Comparison of ENCODE assay signal across 25 cellular contexts in the genomic region with DNA sequence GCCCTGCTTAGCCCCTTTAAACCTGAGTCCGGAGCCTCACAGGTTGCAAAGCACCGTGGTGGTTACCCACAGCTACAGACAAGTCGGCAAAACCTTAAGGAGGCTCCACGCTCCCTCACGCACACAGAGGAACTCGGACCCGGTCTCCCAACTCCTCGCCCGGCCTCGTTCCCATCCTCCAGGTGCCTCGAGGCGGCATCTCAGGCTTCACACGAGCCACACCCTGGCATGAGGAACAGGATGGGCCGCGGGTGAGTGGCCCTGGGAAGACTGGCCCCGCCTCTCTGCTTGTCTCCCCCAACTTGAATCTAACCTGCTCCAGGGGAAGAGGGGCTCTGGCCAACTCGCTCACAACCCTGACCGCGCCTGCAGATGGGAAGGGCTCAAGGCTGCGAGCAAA.
DNase-seq lines count a peak whose midpoint lies in the region; ATAC-seq and TF ChIP-seq lines count a peak whose summit lies in the region.
"Had no signal": no experiment of that assay in that cellular context is flagged by ENCODE, and none has a peak within 500 bp of the region (broad histone marks: within the 10 kb centered on the region; RNA-seq: fewer than 3 reads in every experiment).

No MANE protein-coding gene starts in this region.

- H3K36me3 ChIP-seq in testis (ENCODE audit: low read depth, missing control alignments) = no peaks in the 10 kb centered on the region
- H3K36me3 ChIP-seq: BE2C had no signal

- H3K9me3 Mint-ChIP-seq in activated CD8-positive, alpha-beta memory T cell treated with anti-CD3 and anti-CD28 coated beads, Interleukin-2, amount 10 ng/mL, durations not matched to agents 7 days and 5 days (ENCODE audit: low read depth) = peaks cover 3% of the 10 kb centered on the region
- H3K9me3 Mint-ChIP-seq in chondrocyte (ENCODE audit: low read depth) = peaks cover 6% of the 10 kb centered on the region

- peaks cover 18% of the 10 kb centered on the region for H3K36me3 Mint-ChIP-seq in activated CD8-positive, alpha-beta memory T cell treated with anti-CD3 and anti-CD28 coated beads, Interleukin-2, amount 10 ng/mL, durations not matched to agents 7 days and 5 days
- peaks cover 2% of the 10 kb centered on the region for H3K36me3 Mint-ChIP-seq in chondrocyte (ENCODE audit: low read depth)

- no peak overlapping the region for H3K4me3 Mint-ChIP-seq in activated CD8-positive, alpha-beta memory T cell treated with anti-CD3 and anti-CD28 coated beads, Interleukin-2, amount 10 ng/mL, durations not matched to agents 7 days and 5 days
- H3K4me3 Mint-ChIP-seq in chondrocyte (ENCODE audit: unreplicated experiment) = no peak overlapping the region
- H3K4me3 Mint-ChIP-seq: CD14-positive monocyte; CD8-positive, alpha-beta memory T cell had no signal

- TF ChIP-seq POLR2A in testis (IDR thresholded peaks at IDR 0.05) = no peak

- H3K9me3 ChIP-seq in testis = no peaks in the 10 kb centered on the region
- H3K9me3 ChIP-seq: BE2C had no signal

- WGBS in testis, 2 donors = 87 to 89% methylated on average over 18 to 20 of the region's 20 CpGs

- H3K27ac ChIP-seq in testis = no peak overlapping the region
- H3K27ac ChIP-seq: RWPE1 had no signal

- no peak overlapping the region for H3K4me3 ChIP-seq in testis
- H3K4me3 ChIP-seq: K562 had no signal

- H3K27me3 ChIP-seq in testis = no peaks in the 10 kb centered on the region
- H3K27me3 ChIP-seq: BE2C had no signal

- no peaks in the 10 kb centered on the region for H3K4me1 ChIP-seq in testis

- no peaks in the 10 kb centered on the region for H3K27me3 Mint-ChIP-seq in activated CD8-positive, alpha-beta memory T cell treated with anti-CD3 and anti-CD28 coated beads, Interleukin-2, amount 10 ng/mL, durations not matched to agents 7 days and 5 days
- H3K27me3 Mint-ChIP-seq in chondrocyte (ENCODE audit: low read depth) = no peaks in the 10 kb centered on the region
- H3K27me3 Mint-ChIP-seq: CD8-positive, alpha-beta memory T cell had no signal

- no peak overlapping the region for H3K27ac Mint-ChIP-seq in activated CD8-positive, alpha-beta memory T cell treated with anti-CD3 and anti-CD28 coated beads, Interleukin-2, amount 10 ng/mL, durations not matched to agents 7 days and 5 days
- no peak overlapping the region for H3K27ac Mint-ChIP-seq in chondrocyte (ENCODE audit: unreplicated experiment)
- H3K27ac Mint-ChIP-seq: CD8-positive, alpha-beta memory T cell had no signal

- CTCF ChIA-PET in activated CD8-positive, alpha-beta memory T cell treated with anti-CD3 and anti-CD28 coated beads, Interleukin-2, amount 10 ng/mL, durations not matched to agents 7 days and 5 days (lab: Charles Lee) = no interaction called here

- no peak for TF ChIP-seq CTCF in chondrocyte (IDR thresholded peaks at IDR 0.05)
- TF ChIP-seq CTCF in testis (IDR thresholded peaks at IDR 0.05) = no peak
- no peak for TF ChIP-seq CTCF in GM10266 (IDR thresholded peaks at IDR 0.05; ENCODE audit: control insufficient read depth, insufficient read depth, low read depth, missing control alignments)

- no peak for ATAC-seq in activated CD8-positive, alpha-beta memory T cell treated with anti-CD3 and anti-CD28 coated beads, Interleukin-2, amount 10 ng/mL, durations not matched to agents 7 days and 5 days
- no peak for ATAC-seq in HG03378 (IDR thresholded peaks at IDR 0.05; ENCODE audit: unreplicated experiment)
- ATAC-seq: K562 had no signal

- intact Hi-C loops in posterior vena cava (cut with DNase I) = no loop called here
- intact Hi-C loops in testis (cut with DNase I; ENCODE audit: low total_unique reads) = no loop called here

- DNase-seq in activated CD8-positive, alpha-beta memory T cell treated with anti-CD3 and anti-CD28 coated beads, Interleukin-2, amount 50 U/mL, for 4 hours = peak; percentile 13
- no peak for DNase-seq in activated CD8-positive, alpha-beta memory T cell treated with anti-CD3 and anti-CD28 coated beads, Interleukin-2, amount 10 ng/mL, durations not matched to agents 7 days and 5 days
- DNase-seq in chondrocyte (ENCODE audit: low spot score) (peak; percentile 81), posterior vena cava (ENCODE audit: low spot score) (peak; percentile 48), testis (peak; percentile 9), GM10266 (ENCODE audit: extremely low spot score) (no peak), NCI-H774 (lab: John Stamatoyannopoulos, UW) (no peak)
- DNase-seq: 8988T; BE2C; CD8-positive, alpha-beta memory T cell; DMS 273 treated with DMSO at 0.1 percent for 48 hours; DMS79; EL; GDM1; MV-4-11; NCI-H1105; NCI-H146; NCI-H1930; NCI-H446 treated with DMSO at 0.1 percent for 48 hours; NCI-H526; SHP77 treated with DMSO at 0.1 percent for 48 hours had no signal

- H3K4me1 Mint-ChIP-seq in activated CD8-positive, alpha-beta memory T cell treated with anti-CD3 and anti-CD28 coated beads, Interleukin-2, amount 10 ng/mL, durations not matched to agents 7 days and 5 days = peaks cover 6% of the 10 kb centered on the region
- no peaks in the 10 kb centered on the region for H3K4me1 Mint-ChIP-seq in chondrocyte (ENCODE audit: low read depth)
- H3K4me1 Mint-ChIP-seq: CD14-positive monocyte had no signal

Comparison
In these comparisons a context has a peak if more than half of its experiments do, and no peak if none do; other contexts are left out.
1. DNase-seq: peak in activated CD8-positive, alpha-beta memory T cell treated with anti-CD3 and anti-CD28 coated beads, Interleukin-2, amount 50 U/mL, for 4 hours (single experiment), chondrocyte (single experiment), posterior vena cava (single experiment) and testis (single experiment); none in activated CD8-positive, alpha-beta memory T cell treated with anti-CD3 and anti-CD28 coated beads, Interleukin-2, amount 10 ng/mL, durations not matched to agents 7 days and 5 days (single experiment), GM10266 (single experiment) and NCI-H774 (single experiment).